In genomic region chr17:19799796-19800195, GRCh38 we compare ENCODE assay signal across 20 cellular contexts. TPM values are rescaled to one million over a fixed set of nuclear protein-coding genes. Genes with fewer than 3 reads are reported as not detected.
"Had no signal": no experiment of that assay in that cellular context is flagged by ENCODE, and none has a peak within 500 bp of the region (broad histone marks: within the 10 kb centered on the region; RNA-seq: fewer than 3 reads in every experiment).

No MANE protein-coding gene starts in this region.

- H3K27ac ChIP-seq: right lobe of liver, tibial artery, VCaP had no signal

- H3K27me3 ChIP-seq: right lobe of liver, tibial artery had no signal

- H3K9me3 ChIP-seq: tibial artery had no signal

- H3K4me3 ChIP-seq: right lobe of liver, skin epidermis, tibial artery had no signal

- H3K4me1 ChIP-seq: right lobe of liver had no signal

- H3K4me3 Mint-ChIP-seq: activated CD4-positive, alpha-beta T cell treated with anti-CD3 and anti-CD28 coated beads, Interleukin-2, amount 10 ng/mL, durations not matched to agents 7 days and 5 days; activated naive CD8-positive, alpha-beta T cell treated with anti-CD3 and anti-CD28 coated beads for 36 hours; memory B cell; stimulated activated naive CD8-positive, alpha-beta T cell treated with anti-CD3 and anti-CD28 coated beads, Interleukin-15, amount 100 ng/mL, for 72 hours had no signal

- H3K27ac Mint-ChIP-seq: activated CD4-positive, alpha-beta T cell treated with anti-CD3 and anti-CD28 coated beads, Interleukin-2, amount 10 ng/mL, durations not matched to agents 7 days and 5 days; activated naive CD8-positive, alpha-beta T cell treated with anti-CD3 and anti-CD28 coated beads for 36 hours; activated T-helper 2 cell treated with anti-CD3 and anti-CD28 coated beads, Interferon-gamma antibody, Interleukin-2, Interleukin-4, amounts not matched to agents 10 μg/mL and 5 μg/mL and 100 μg/mL, durations not matched to agents 14 hours and 24 hours and 36 hours; memory B cell had no signal

- DNase-seq: activated CD4-positive, alpha-beta T cell treated with anti-CD3 and anti-CD28 coated beads, Interleukin-2, amount 10 ng/mL, durations not matched to agents 7 days and 5 days; activated naive CD4-positive, alpha-beta T cell; activated naive CD8-positive, alpha-beta T cell treated with anti-CD3 and anti-CD28 coated beads for 36 hours; activated T-cell treated with anti-CD3 and anti-CD28 coated beads, Interleukin-2, amount 50 U/mL, for 1 hour; amniotic stem cell; cortex of kidney; left ventricle myocardium superior; occipital lobe; right lobe of liver; stimulated activated CD4-positive, alpha-beta T cell treated with anti-CD3 and anti-CD28 coated beads, Interleukin-1b, Interleukin-23, amount 100 ng/mL, for 48 hours; stimulated activated naive CD8-positive, alpha-beta T cell treated with anti-CD3 and anti-CD28 coated beads, Interleukin-15, amount 100 ng/mL, for 72 hours; tibial artery had no signal

- ATAC-seq: activated CD4-positive, CD25-positive, alpha-beta regulatory T cell treated with anti-CD3 and anti-CD28 coated beads, Interleukin-2, amount 50 U/mL, for 24 hours; left ventricle myocardium superior; right lobe of liver; stimulated activated naive CD8-positive, alpha-beta T cell treated with anti-CD3 and anti-CD28 coated beads, Interleukin-15, amount 100 ng/mL, for 72 hours had no signal

- H3K27me3 Mint-ChIP-seq: activated CD4-positive, alpha-beta T cell treated with anti-CD3 and anti-CD28 coated beads, Interleukin-2, amount 10 ng/mL, durations not matched to agents 7 days and 5 days; activated naive CD8-positive, alpha-beta T cell treated with anti-CD3 and anti-CD28 coated beads for 36 hours; memory B cell; stimulated activated naive CD8-positive, alpha-beta T cell treated with anti-CD3 and anti-CD28 coated beads, Interleukin-15, amount 100 ng/mL, for 72 hours had no signal

RNA-seq across cellular contexts. Expression of gene ALDH3A1, which starts 51.7 kb away (rescaled TPM):
- total RNA-seq: activated CD4-positive, alpha-beta T cell treated with anti-CD3 and anti-CD28 coated beads, Interleukin-2, amount 10 ng/mL, durations not matched to agents 7 days and 5 days; activated T-helper 2 cell treated with anti-CD3 and anti-CD28 coated beads, Interferon-gamma antibody, Interleukin-2, Interleukin-4, amounts not matched to agents 10 μg/mL and 5 μg/mL and 100 μg/mL, durations not matched to agents 14 hours and 24 hours and 36 hours; cerebellum; left ventricle myocardium superior; mononuclear cell; T-helper 2 cell treated with Interferon-gamma antibody and Interleukin-4, amounts not matched to agents 100 ng/mL and 5 ng/mL, for 36 hours had no signal
